ENCODE assay signal across 6 cellular contexts in the genomic region with DNA sequence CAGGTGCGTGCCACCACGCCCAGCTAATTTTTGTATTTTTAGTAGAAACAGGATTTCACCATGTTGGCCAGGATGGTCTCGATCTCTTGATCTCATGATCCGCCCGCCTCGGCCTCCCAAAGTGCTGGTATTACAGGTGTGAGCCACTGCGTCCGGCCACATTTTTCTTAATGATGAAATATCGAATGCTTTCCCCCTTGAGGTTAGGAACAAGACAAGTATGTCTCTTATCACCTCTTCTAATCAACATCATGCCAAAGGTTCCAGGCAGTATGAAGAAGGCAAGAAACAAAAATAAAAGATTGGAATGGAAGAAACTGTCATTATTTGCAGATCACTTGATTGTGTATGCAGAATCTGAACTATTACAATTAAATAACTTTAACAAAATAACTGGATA. TPM values are rescaled to one million over a fixed set of nuclear protein-coding genes. Genes with fewer than 3 reads are reported as not detected.
DNase-seq lines count a peak whose midpoint lies in the region; ATAC-seq and TF ChIP-seq lines count a peak whose summit lies in the region.
"Not testable (repeated sequence)": the region's sequence is repeated elsewhere in the genome, so short reads cannot be mapped to it uniquely, and the experiment has no call there.

No MANE protein-coding gene starts in this region.

- H3K4me1 ChIP-seq in trophoblast cell (ENCODE audit: control insufficient read depth in 1 of 2, insufficient read depth in 2 of 2, low read length in 2 of 2) = not testable (repeated sequence)

- not testable (repeated sequence) for H3K9me3 Mint-ChIP-seq in activated CD4-positive, alpha-beta T cell treated with anti-CD3 and anti-CD28 coated beads for 36 hours (ENCODE audit: low read depth); activated CD8-positive, alpha-beta T cell treated with anti-CD3 and anti-CD28 coated beads for 36 hours; activated naive CD4-positive, alpha-beta T cell treated with anti-CD3 and anti-CD28 coated beads for 36 hours; activated naive CD8-positive, alpha-beta T cell treated with anti-CD3 and anti-CD28 coated beads, Interleukin-2, amount 10 ng/mL, durations not matched to agents 7 days and 5 days; neural crest cell

- H2BK5ac ChIP-seq in trophoblast cell (ENCODE audit: low read depth, low read length, poor library complexity) = not testable (repeated sequence)

- not testable (repeated sequence) for H3K23ac ChIP-seq in trophoblast cell (ENCODE audit: low read length)

- H3K79me1 ChIP-seq in trophoblast cell (ENCODE audit: low read length) = not testable (repeated sequence)

- not testable (repeated sequence) for H3K79me2 ChIP-seq in trophoblast cell (ENCODE audit: control insufficient read depth, insufficient read depth, low read length, poor library complexity)

- H3K36me3 ChIP-seq in trophoblast cell (ENCODE audit: control insufficient read depth in 1 of 2, insufficient read depth in 2 of 2, low read length in 2 of 2) = not testable (repeated sequence)

- H3K36me3 Mint-ChIP-seq in activated CD4-positive, alpha-beta T cell treated with anti-CD3 and anti-CD28 coated beads for 36 hours (ENCODE audit: low read depth) = peaks cover 56% of the 10 kb centered on the region
- H3K36me3 Mint-ChIP-seq in activated CD8-positive, alpha-beta T cell treated with anti-CD3 and anti-CD28 coated beads for 36 hours (ENCODE audit: low read depth) = peaks cover 55% of the 10 kb centered on the region
- H3K36me3 Mint-ChIP-seq in activated naive CD4-positive, alpha-beta T cell treated with anti-CD3 and anti-CD28 coated beads for 36 hours (ENCODE audit: low read depth) = peaks cover 65% of the 10 kb centered on the region
- peaks cover 38% of the 10 kb centered on the region for H3K36me3 Mint-ChIP-seq in activated naive CD8-positive, alpha-beta T cell treated with anti-CD3 and anti-CD28 coated beads, Interleukin-2, amount 10 ng/mL, durations not matched to agents 7 days and 5 days
- H3K36me3 Mint-ChIP-seq in neural crest cell (ENCODE audit: low read depth) = peaks cover 21% of the 10 kb centered on the region

- H3K18ac ChIP-seq in trophoblast cell (ENCODE audit: low read length) = not testable (repeated sequence)

- not testable (repeated sequence) for H3K4me2 ChIP-seq in trophoblast cell (ENCODE audit: low read length)

- H4K8ac ChIP-seq in trophoblast cell (ENCODE audit: low read depth, low read length) = not testable (repeated sequence)

- not testable (repeated sequence) for H3K27ac ChIP-seq in trophoblast cell (ENCODE audit: low read depth, low read length)

- H3K4ac ChIP-seq in trophoblast cell (ENCODE audit: low read depth, low read length) = not testable (repeated sequence)

- not testable (repeated sequence) for H3K14ac ChIP-seq in trophoblast cell (ENCODE audit: low read length)

- H2AK5ac ChIP-seq in trophoblast cell (ENCODE audit: low read length) = not testable (repeated sequence)

- H3K4me1 Mint-ChIP-seq in activated CD4-positive, alpha-beta T cell treated with anti-CD3 and anti-CD28 coated beads for 36 hours = peaks cover 51% of the 10 kb centered on the region
- H3K4me1 Mint-ChIP-seq in activated CD8-positive, alpha-beta T cell treated with anti-CD3 and anti-CD28 coated beads for 36 hours (ENCODE audit: low read depth) = peaks cover 52% of the 10 kb centered on the region
- peaks cover 58% of the 10 kb centered on the region for H3K4me1 Mint-ChIP-seq in activated naive CD4-positive, alpha-beta T cell treated with anti-CD3 and anti-CD28 coated beads for 36 hours (ENCODE audit: low read depth)
- peaks cover 29% of the 10 kb centered on the region for H3K4me1 Mint-ChIP-seq in activated naive CD8-positive, alpha-beta T cell treated with anti-CD3 and anti-CD28 coated beads, Interleukin-2, amount 10 ng/mL, durations not matched to agents 7 days and 5 days
- H3K4me1 Mint-ChIP-seq in neural crest cell = peaks cover 39% of the 10 kb centered on the region

- TF ChIP-seq CTCF in activated CD8-positive, alpha-beta T cell treated with anti-CD3 and anti-CD28 coated beads for 36 hours (IDR thresholded peaks at IDR 0.05); neural crest cell (conservative IDR thresholded peaks at IDR 0.05): not testable (repeated sequence)

- intact Hi-C loops in activated CD4-positive, alpha-beta T cell treated with anti-CD3 and anti-CD28 coated beads for 36 hours (cut with DNase I, micrococcal nuclease); activated CD8-positive, alpha-beta T cell treated with anti-CD3 and anti-CD28 coated beads for 36 hours (cut with micrococcal nuclease); activated naive CD4-positive, alpha-beta T cell treated with anti-CD3 and anti-CD28 coated beads for 36 hours (cut with micrococcal nuclease): not testable (repeated sequence)

- no CpG with 5 or more reads among the region's 9 CpGs for WGBS in trophoblast cell (ENCODE audit: extremely low coverage, insufficient coverage, insufficient read length)

- H2BK12ac ChIP-seq in trophoblast cell (ENCODE audit: low read length) = not testable (repeated sequence)

- not testable (repeated sequence) for H2AFZ ChIP-seq in trophoblast cell (ENCODE audit: insufficient read depth, low read length, poor library complexity)

- not testable (repeated sequence) for H3K9me3 ChIP-seq in trophoblast cell (ENCODE audit: insufficient read depth, low read depth, low read length)

- H3K27me3 ChIP-seq in trophoblast cell (ENCODE audit: insufficient read depth, low read length) = not testable (repeated sequence)

- not testable (repeated sequence) for H4K12ac ChIP-seq in trophoblast cell (ENCODE audit: low read depth, low read length)

- peak overlapping the region; percentile 42 for H3K27ac Mint-ChIP-seq in activated CD4-positive, alpha-beta T cell treated with anti-CD3 and anti-CD28 coated beads for 36 hours
- peak overlapping the region; percentile 28 for H3K27ac Mint-ChIP-seq in activated CD8-positive, alpha-beta T cell treated with anti-CD3 and anti-CD28 coated beads for 36 hours
- H3K27ac Mint-ChIP-seq in activated naive CD4-positive, alpha-beta T cell treated with anti-CD3 and anti-CD28 coated beads for 36 hours = peak overlapping the region; percentile 61
- H3K27ac Mint-ChIP-seq in activated naive CD8-positive, alpha-beta T cell treated with anti-CD3 and anti-CD28 coated beads, Interleukin-2, amount 10 ng/mL, durations not matched to agents 7 days and 5 days = peak overlapping the region; percentile 45
- H3K27ac Mint-ChIP-seq in neural crest cell (ENCODE audit: unreplicated experiment) = not testable (repeated sequence)

- H3K9ac ChIP-seq in trophoblast cell (ENCODE audit: low read length) = not testable (repeated sequence)

- H4K91ac ChIP-seq in trophoblast cell (ENCODE audit: low read depth, low read length) = not testable (repeated sequence)

- not testable (repeated sequence) for ATAC-seq in activated CD4-positive, alpha-beta T cell treated with anti-CD3 and anti-CD28 coated beads for 36 hours; activated CD8-positive, alpha-beta T cell treated with anti-CD3 and anti-CD28 coated beads for 36 hours; activated naive CD8-positive, alpha-beta T cell treated with anti-CD3 and anti-CD28 coated beads, Interleukin-2, amount 10 ng/mL, durations not matched to agents 7 days and 5 days (ENCODE audit: low read depth)

- CTCF ChIA-PET in activated CD4-positive, alpha-beta T cell treated with anti-CD3 and anti-CD28 coated beads for 36 hours (lab: Charles Lee); activated CD8-positive, alpha-beta T cell treated with anti-CD3 and anti-CD28 coated beads for 36 hours (lab: Charles Lee); activated naive CD4-positive, alpha-beta T cell treated with anti-CD3 and anti-CD28 coated beads for 36 hours (lab: Charles Lee): not testable (repeated sequence)

- not testable (repeated sequence) for H2BK120ac ChIP-seq in trophoblast cell (ENCODE audit: insufficient read depth, low read length, poor library complexity)

- not testable (repeated sequence) for DNase-seq in activated CD4-positive, alpha-beta T cell treated with anti-CD3 and anti-CD28 coated beads for 36 hours; activated CD8-positive, alpha-beta T cell treated with anti-CD3 and anti-CD28 coated beads for 36 hours; activated naive CD4-positive, alpha-beta T cell treated with anti-CD3 and anti-CD28 coated beads for 36 hours; activated naive CD8-positive, alpha-beta T cell treated with anti-CD3 and anti-CD28 coated beads, Interleukin-2, amount 10 ng/mL, durations not matched to agents 7 days and 5 days; neural crest cell (ENCODE audit: low read depth, low spot score)
- peak; percentile 85 to 92 for DNase-seq in trophoblast cell

- H3K27me3 Mint-ChIP-seq in activated CD4-positive, alpha-beta T cell treated with anti-CD3 and anti-CD28 coated beads for 36 hours; activated CD8-positive, alpha-beta T cell treated with anti-CD3 and anti-CD28 coated beads for 36 hours; activated naive CD4-positive, alpha-beta T cell treated with anti-CD3 and anti-CD28 coated beads for 36 hours (ENCODE audit: low read depth); activated naive CD8-positive, alpha-beta T cell treated with anti-CD3 and anti-CD28 coated beads, Interleukin-2, amount 10 ng/mL, durations not matched to agents 7 days and 5 days; neural crest cell (ENCODE audit: low read depth): not testable (repeated sequence)

- H3K4me3 ChIP-seq in trophoblast cell (ENCODE audit: low read depth, low read length) = not testable (repeated sequence)

- H3K4me3 Mint-ChIP-seq in activated CD4-positive, alpha-beta T cell treated with anti-CD3 and anti-CD28 coated beads for 36 hours; activated CD8-positive, alpha-beta T cell treated with anti-CD3 and anti-CD28 coated beads for 36 hours; activated naive CD4-positive, alpha-beta T cell treated with anti-CD3 and anti-CD28 coated beads for 36 hours; activated naive CD8-positive, alpha-beta T cell treated with anti-CD3 and anti-CD28 coated beads, Interleukin-2, amount 10 ng/mL, durations not matched to agents 7 days and 5 days: not testable (repeated sequence)
- H3K4me3 Mint-ChIP-seq in neural crest cell = peak overlapping the region; percentile 31

- POLR2A ChIA-PET in activated CD4-positive, alpha-beta T cell treated with anti-CD3 and anti-CD28 coated beads for 36 hours (lab: Charles Lee); activated naive CD8-positive, alpha-beta T cell treated with anti-CD3 and anti-CD28 coated beads, Interleukin-2, amount 10 ng/mL, durations not matched to agents 7 days and 5 days (lab: Charles Lee): not testable (repeated sequence)
- POLR2A ChIA-PET in activated CD8-positive, alpha-beta T cell treated with anti-CD3 and anti-CD28 coated beads for 36 hours (lab: Charles Lee) = interaction anchor here (0.6 kb wide), 1 partner anchor 133 kb away, joined by 3 read pairs; no protein-coding TSS in a partner anchor

RNA-seq across cellular contexts. Expression of a gene that starts 7.5 kb away (rescaled TPM):
- 100 to 1,000 TPM; 224 to 240 TPM for total RNA-seq in activated CD4-positive, alpha-beta T cell treated with anti-CD3 and anti-CD28 coated beads for 36 hours
- total RNA-seq in activated CD8-positive, alpha-beta T cell treated with anti-CD3 and anti-CD28 coated beads for 36 hours = 100 to 1,000 TPM; 226 to 228 TPM
- 100 to 1,000 TPM; 363 TPM for total RNA-seq in activated naive CD4-positive, alpha-beta T cell treated with anti-CD3 and anti-CD28 coated beads for 36 hours
- total RNA-seq in activated naive CD8-positive, alpha-beta T cell treated with anti-CD3 and anti-CD28 coated beads, Interleukin-2, amount 10 ng/mL, durations not matched to agents 7 days and 5 days = 100 to 1,000 TPM; 176 to 184 TPM
- total RNA-seq in neural crest cell = 156 and 158 TPM in 2 replicates
- 192 and 196 TPM in 2 replicates for polyA plus RNA-seq in trophoblast cell (2013)

RNA-seq across cellular contexts. Expression of a gene that starts 28.1 kb away (rescaled TPM):
- total RNA-seq in activated CD4-positive, alpha-beta T cell treated with anti-CD3 and anti-CD28 coated beads for 36 hours = 1 to 10 TPM; 1.9 to 2.0 TPM
- 1 to 10 TPM; 2.7 to 3.1 TPM for total RNA-seq in activated CD8-positive, alpha-beta T cell treated with anti-CD3 and anti-CD28 coated beads for 36 hours
- 1 to 10 TPM; 1.1 to 1.2 TPM for total RNA-seq in activated naive CD4-positive, alpha-beta T cell treated with anti-CD3 and anti-CD28 coated beads for 36 hours
- 1 to 10 TPM; 6.3 to 6.9 TPM for total RNA-seq in activated naive CD8-positive, alpha-beta T cell treated with anti-CD3 and anti-CD28 coated beads, Interleukin-2, amount 10 ng/mL, durations not matched to agents 7 days and 5 days
- total RNA-seq in neural crest cell = 97.1 and 99.2 TPM in 2 replicates
- polyA plus RNA-seq in trophoblast cell (2013) = 18.9 and 19.5 TPM in 2 replicates

Comparison
In these comparisons a context has a peak if more than half of its experiments do, and no peak if none do; other contexts are left out.
1. RNA of a gene that starts 28.1 kb away (total RNA-seq): 97.1 to 99.2 TPM in neural crest cell; 6.3 to 6.9 TPM in activated naive CD8-positive, alpha-beta T cell treated with anti-CD3 and anti-CD28 coated beads, Interleukin-2, amount 10 ng/mL, durations not matched to agents 7 days and 5 days, 2.7 to 3.1 TPM in activated CD8-positive, alpha-beta T cell treated with anti-CD3 and anti-CD28 coated beads for 36 hours, 1.9 to 2.0 TPM in activated CD4-positive, alpha-beta T cell treated with anti-CD3 and anti-CD28 coated beads for 36 hours and 1.1 to 1.2 TPM in activated naive CD4-positive, alpha-beta T cell treated with anti-CD3 and anti-CD28 coated beads for 36 hours; every median in the first group is over 10 times any median in the second.